ENCODE assay signal across 8 cellular contexts in genomic region chr4:62159306-62159705, GRCh38.
"Had no signal": no experiment of that assay in that cellular context is flagged by ENCODE, and none has a peak within 500 bp of the region (broad histone marks: within the 10 kb centered on the region; RNA-seq: fewer than 3 reads in every experiment).

No MANE protein-coding gene starts in this region.

- DNase-seq: GM23248, GOT3, H7, HFFc6 had no signal

- H3K36me3 ChIP-seq: HAP-1 had no signal

- H3K9me3 ChIP-seq: HAP-1 had no signal

- H3K27ac ChIP-seq: GM23248, HL-60 had no signal

- H3K4me1 ChIP-seq: HAP-1 had no signal

- ATAC-seq: HCT116, HepG2 had no signal

- H3K4me3 ChIP-seq: GM23248, HAP-1 had no signal
